In the genomic region with DNA sequence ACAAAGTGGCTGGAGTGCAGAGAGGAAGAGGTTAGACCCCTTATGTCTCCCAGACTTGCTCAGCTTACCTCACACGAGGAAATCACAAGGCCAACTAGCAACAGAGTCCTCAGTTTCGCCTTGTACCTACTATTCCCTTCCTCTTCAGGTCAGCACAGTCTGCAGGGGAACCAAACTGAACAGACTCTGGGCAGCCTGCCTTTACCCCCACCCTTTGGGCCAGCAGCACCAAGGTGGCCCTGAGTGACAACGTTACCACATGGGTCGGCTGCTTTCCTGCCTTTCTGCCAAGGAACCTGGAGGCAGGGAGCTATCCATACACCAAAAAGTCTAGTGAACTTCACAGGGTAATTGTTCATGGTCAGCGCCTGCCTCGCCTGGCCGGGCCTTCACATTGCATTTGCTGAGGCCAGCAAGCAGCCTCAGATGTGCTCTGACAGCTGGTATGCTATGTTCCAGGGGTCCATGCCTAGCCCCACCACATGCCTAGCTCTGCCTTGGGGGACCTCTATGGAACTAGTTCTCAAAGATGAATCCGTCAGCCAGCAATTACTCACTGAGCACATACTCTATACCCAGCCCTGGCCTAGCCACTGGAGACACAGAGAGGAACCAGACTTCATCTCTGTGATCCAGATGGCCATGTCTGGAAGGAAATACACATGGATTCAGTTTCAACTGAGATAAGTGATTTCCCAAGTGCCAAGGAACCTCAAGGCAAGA, we compare ENCODE assay signal across 26 cellular contexts.
A peak's percentile ranks its signal among the peaks of the same experiment; 100 is the strongest.
DNase-seq lines count a peak whose midpoint lies in the region; ATAC-seq and TF ChIP-seq lines count a peak whose summit lies in the region.
"Had no signal": no experiment of that assay in that cellular context is flagged by ENCODE, and none has a peak within 500 bp of the region (broad histone marks: within the 10 kb centered on the region; RNA-seq: fewer than 3 reads in every experiment).

No MANE protein-coding gene starts in this region.

- peaks cover 2% of the 10 kb centered on the region for H3K4me1 Mint-ChIP-seq in activated T-cell treated with anti-CD3 and anti-CD28 coated beads, Interleukin-2, amount 50 U/mL, for 4 hours (ENCODE audit: low read depth)
- H3K4me1 Mint-ChIP-seq: activated naive CD8-positive, alpha-beta T cell treated with anti-CD3 and anti-CD28 coated beads for 36 hours had no signal

- no peaks in the 10 kb centered on the region for H3F3A ChIP-seq in smooth muscle cell (ENCODE audit: low read depth)

- intact Hi-C loops in left ventricle myocardium superior (cut with micrococcal nuclease) = no loop called here
- intact Hi-C loops in right lobe of liver (cut with DNase I) = no loop called here
- intact Hi-C loops in upper lobe of right lung (cut with DNase I) = no loop called here

- H3K9me3 Mint-ChIP-seq in activated T-cell treated with anti-CD3 and anti-CD28 coated beads, Interleukin-2, amount 50 U/mL, for 4 hours = no peaks in the 10 kb centered on the region
- H3K9me3 Mint-ChIP-seq: activated naive CD8-positive, alpha-beta T cell treated with anti-CD3 and anti-CD28 coated beads for 36 hours; endodermal cell; natural killer cell had no signal

- no peaks in the 10 kb centered on the region for H3K27me3 ChIP-seq in right atrium auricular region
- H3K27me3 ChIP-seq in SJCRH30 = no peaks in the 10 kb centered on the region
- no peaks in the 10 kb centered on the region for H3K27me3 ChIP-seq in right lobe of liver
- H3K27me3 ChIP-seq in upper lobe of right lung = no peaks in the 10 kb centered on the region
- no peaks in the 10 kb centered on the region for H3K27me3 ChIP-seq in smooth muscle cell (ENCODE audit: low read depth)
- H3K27me3 ChIP-seq: BLaER1 treated with 17β-estradiol and CSF1 and Interleukin-3, amounts not matched to agents 10 nM and 100 nM; cardiac muscle cell; esophagus squamous epithelium had no signal

- no peak overlapping the region for H3K27ac ChIP-seq in right atrium auricular region
- peak overlapping the region; percentile 60 for H3K27ac ChIP-seq in SJCRH30
- peak overlapping the region; percentile 34 to 93 (median 82) for H3K27ac ChIP-seq in right lobe of liver
- H3K27ac ChIP-seq in upper lobe of right lung = no peak overlapping the region
- H3K27ac ChIP-seq in smooth muscle cell (ENCODE audit: low read depth) = no peak overlapping the region
- H3K27ac ChIP-seq: cardiac muscle cell, esophagus squamous epithelium, RWPE1 had no signal

- no peak for TF ChIP-seq POLR2A in right lobe of liver (IDR thresholded peaks at IDR 0.05)

- H3K4me2 ChIP-seq in smooth muscle cell = no peak overlapping the region

- H3K4me3 Mint-ChIP-seq in activated T-cell treated with anti-CD3 and anti-CD28 coated beads, Interleukin-2, amount 50 U/mL, for 4 hours = no peak overlapping the region
- H3K4me3 Mint-ChIP-seq: activated naive CD8-positive, alpha-beta T cell treated with anti-CD3 and anti-CD28 coated beads for 36 hours; endodermal cell; natural killer cell had no signal

- H3K27me3 Mint-ChIP-seq in activated T-cell treated with anti-CD3 and anti-CD28 coated beads, Interleukin-2, amount 50 U/mL, for 4 hours (ENCODE audit: low read depth) = no peaks in the 10 kb centered on the region
- H3K27me3 Mint-ChIP-seq: activated naive CD8-positive, alpha-beta T cell treated with anti-CD3 and anti-CD28 coated beads for 36 hours had no signal

- H3K4me1 ChIP-seq in right atrium auricular region (peaks cover 0 to 11% of the 10 kb centered on the region in 2 donors), SJCRH30 (peaks cover 15% of the 10 kb centered on the region), right lobe of liver (peaks cover 0 to 51% (median 21%) of the 10 kb centered on the region in 4 donors), upper lobe of right lung (peaks cover 4% of the 10 kb centered on the region), smooth muscle cell (ENCODE audit: low read depth) (no peaks in the 10 kb centered on the region)
- H3K4me1 ChIP-seq: esophagus squamous epithelium had no signal

- no peaks in the 10 kb centered on the region for H3K79me2 ChIP-seq in smooth muscle cell (ENCODE audit: low read depth)

- H3K9me3 ChIP-seq in right atrium auricular region = no peaks in the 10 kb centered on the region
- no peaks in the 10 kb centered on the region for H3K9me3 ChIP-seq in SJCRH30 (replicated peaks)
- no peaks in the 10 kb centered on the region for H3K9me3 ChIP-seq in right lobe of liver
- no peaks in the 10 kb centered on the region for H3K9me3 ChIP-seq in upper lobe of right lung
- H3K9me3 ChIP-seq in smooth muscle cell (replicated peaks; ENCODE audit: low read depth) = no peaks in the 10 kb centered on the region
- H3K9me3 ChIP-seq: BLaER1 treated with 17β-estradiol and CSF1 and Interleukin-3, amounts not matched to agents 10 nM and 100 nM; esophagus squamous epithelium had no signal

- ATAC-seq in left ventricle myocardium superior (peak; percentile 50), right lobe of liver (peak in 3 of 4 donors; percentile 2 to 16 (median 16)), upper lobe of right lung (peak; percentile 26)
- ATAC-seq in activated T-cell treated with anti-CD3 and anti-CD28 coated beads, Interleukin-2, amount 50 U/mL, for 4 hours = no peak
- ATAC-seq: GM12878, natural killer cell had no signal

- H3K4me3 ChIP-seq in right atrium auricular region = no peak overlapping the region
- no peak overlapping the region for H3K4me3 ChIP-seq in SJCRH30
- no peak overlapping the region for H3K4me3 ChIP-seq in right lobe of liver
- no peak overlapping the region for H3K4me3 ChIP-seq in upper lobe of right lung
- no peak overlapping the region for H3K4me3 ChIP-seq in smooth muscle cell
- H3K4me3 ChIP-seq: BLaER1 treated with 17β-estradiol and CSF1 and Interleukin-3, amounts not matched to agents 10 nM and 100 nM; cardiac muscle cell; esophagus squamous epithelium; GM12878 had no signal

- no peak overlapping the region for H3K9ac ChIP-seq in smooth muscle cell (ENCODE audit: low read depth)
- H3K9ac ChIP-seq: BLaER1 treated with 17β-estradiol and CSF1 and Interleukin-3, amounts not matched to agents 10 nM and 100 nM had no signal

- 73% methylated on average over 4 of the region's 8 CpGs for WGBS in right lobe of liver (ENCODE audit: insufficient coverage, low coverage, low lambda C conversion rate, missing lambda C conversion rate)
- 97% methylated on average over 8 of the region's 8 CpGs for WGBS in smooth muscle cell (ENCODE audit: low lambda C conversion rate)

- no peak for TF ChIP-seq CTCF in right atrium auricular region (IDR thresholded peaks at IDR 0.05)
- no peak for TF ChIP-seq CTCF in right lobe of liver (IDR thresholded peaks at IDR 0.05)
- TF ChIP-seq CTCF in upper lobe of right lung (IDR thresholded peaks at IDR 0.05) = no peak
- TF ChIP-seq CTCF in smooth muscle cell (IDR thresholded peaks at IDR 0.05; ENCODE audit: borderline replicate concordance, insufficient read depth, poor library complexity, severe bottlenecking) = no peak

- DNase-seq in left ventricle myocardium superior (no peak), right atrium auricular region (ENCODE audit: low spot score) (no peak), SJCRH30 (no peak), right lobe of liver (no peak), upper lobe of right lung (no peak), smooth muscle cell (lab: John Stamatoyannopoulos, UW; ENCODE audit: unreplicated experiment) (no peak), MV-4-11 (lab: John Stamatoyannopoulos, UW) (no peak)
- no peak for DNase-seq in activated T-cell treated with anti-CD3 and anti-CD28 coated beads, Interleukin-2, amount 50 U/mL, for 4 hours
- DNase-seq: activated CD4-positive, alpha-beta T cell treated with anti-CD3 and anti-CD28 coated beads for 4 hours; activated effector memory CD4-positive, alpha-beta T cell treated with anti-CD3 and anti-CD28 coated beads, Interleukin-2, amount 50 U/mL, for 16 hours; activated naive CD8-positive, alpha-beta T cell treated with anti-CD3 and anti-CD28 coated beads for 36 hours; activated T-cell treated with anti-CD3 and anti-CD28 coated beads for 4 hours; aorta; cortex of kidney; endodermal cell; esophagus squamous epithelium; hippocampal formation; natural killer cell; NCI-H1105; stimulated activated CD4-positive, alpha-beta T cell treated with anti-CD3 and anti-CD28 coated beads, Interleukin-2, amount 100 ng/mL, for 48 hours; T-helper 2 cell; trophoblast cell had no signal

- H3K36me3 ChIP-seq in right atrium auricular region (peaks cover 13% of the 10 kb centered on the region), SJCRH30 (peaks cover 14% of the 10 kb centered on the region), right lobe of liver (no peaks in the 10 kb centered on the region), upper lobe of right lung (peaks cover 26% of the 10 kb centered on the region), smooth muscle cell (ENCODE audit: low read depth) (no peaks in the 10 kb centered on the region)

- H2AFZ ChIP-seq in smooth muscle cell (ENCODE audit: low read depth) = no peak overlapping the region

- peaks cover 40% of the 10 kb centered on the region for H3K36me3 Mint-ChIP-seq in activated T-cell treated with anti-CD3 and anti-CD28 coated beads, Interleukin-2, amount 50 U/mL, for 4 hours (ENCODE audit: insufficient read depth)
- H3K36me3 Mint-ChIP-seq: natural killer cell had no signal

- peaks cover 23% of the 10 kb centered on the region for H4K20me1 ChIP-seq in smooth muscle cell (ENCODE audit: low read depth)

Comparison
In these comparisons a context has a peak if more than half of its experiments do, and no peak if none do; other contexts are left out.
1. ATAC-seq: peak in left ventricle myocardium superior (single experiment), right lobe of liver (3 of 4) and upper lobe of right lung (single experiment); none in activated T-cell treated with anti-CD3 and anti-CD28 coated beads, Interleukin-2, amount 50 U/mL, for 4 hours (0 of 2).
2. H3K27ac ChIP-seq: peak in SJCRH30 (single experiment) and right lobe of liver (3 of 3); none in right atrium auricular region (0 of 2), upper lobe of right lung (single experiment) and smooth muscle cell (single experiment).